ENCODE assay signal across 30 cellular contexts in the genomic region with DNA sequence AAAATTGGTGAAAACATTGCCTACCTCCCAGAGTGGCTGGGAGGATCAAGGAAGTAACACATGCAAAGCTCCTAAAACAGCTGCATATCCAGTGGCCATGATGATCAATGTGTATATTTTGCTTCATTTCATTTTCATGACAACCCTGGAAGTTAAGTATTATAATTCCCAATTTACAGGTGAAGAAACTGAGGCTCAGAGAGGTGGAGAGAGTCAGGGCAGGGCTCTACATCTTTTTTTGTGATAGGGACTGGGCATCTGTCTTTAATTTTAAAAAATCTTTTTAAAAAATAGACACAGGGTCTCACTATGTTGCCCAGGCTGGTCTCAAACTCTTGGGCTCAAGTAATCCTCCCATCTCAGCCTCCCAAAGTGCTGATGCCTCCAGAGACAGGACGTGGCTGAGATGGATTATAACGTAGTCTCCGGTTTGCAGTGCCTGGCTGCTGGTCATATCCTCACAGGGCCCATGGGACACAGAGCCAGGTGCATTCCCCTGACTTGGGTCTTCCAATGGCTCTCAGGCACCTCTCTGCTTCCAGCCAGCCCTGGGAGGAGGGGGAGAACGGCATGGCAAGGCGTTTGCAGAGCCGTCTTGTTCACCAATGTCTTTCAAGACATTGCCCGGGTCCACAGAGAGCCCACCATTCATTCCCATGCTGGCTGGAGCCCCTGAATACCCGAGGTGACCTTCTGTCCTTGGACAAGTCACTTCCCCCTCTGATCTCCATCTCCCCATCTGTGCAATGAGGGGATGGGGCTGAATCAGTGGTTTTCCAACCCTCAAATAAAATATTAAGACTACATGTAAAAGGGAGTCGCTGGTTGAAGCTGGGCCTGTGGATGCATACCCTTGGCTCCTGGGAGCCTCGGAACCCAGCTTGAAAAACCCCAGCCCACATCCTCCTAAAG. TPM values are rescaled to one million over a fixed set of nuclear protein-coding genes. Genes with fewer than 3 reads are reported as not detected.
"Had no signal": no experiment of that assay in that cellular context is flagged by ENCODE, and none has a peak within 500 bp of the region (broad histone marks: within the 10 kb centered on the region; RNA-seq: fewer than 3 reads in every experiment).

No MANE protein-coding gene starts in this region.

- H3K36me3 ChIP-seq: brain microvascular endothelial cell, esophagus muscularis mucosa, heart right ventricle, neural progenitor cell had no signal

- FAIRE-seq: astrocyte had no signal

- H3K9ac ChIP-seq: neural progenitor cell had no signal

- H3K27ac Mint-ChIP-seq: activated CD4-positive, alpha-beta T cell treated with anti-CD3 and anti-CD28 coated beads, Interleukin-2, amount 10 ng/mL, durations not matched to agents 7 days and 5 days; activated CD8-positive, alpha-beta T cell treated with anti-CD3 and anti-CD28 coated beads for 36 hours; activated T-helper 17 cell treated with anti-CD3 and anti-CD28 coated beads, Interleukin-2, amount 50 U/mL, for 72 hours; neural progenitor cell; T-helper 17 cell had no signal

- H3K9me3 ChIP-seq: esophagus muscularis mucosa, heart right ventricle, testis had no signal

- H3K27me3 ChIP-seq: brain microvascular endothelial cell, neural progenitor cell, testis had no signal

- H3K4me3 Mint-ChIP-seq: activated CD4-positive, alpha-beta T cell treated with anti-CD3 and anti-CD28 coated beads, Interleukin-2, amount 10 ng/mL, durations not matched to agents 7 days and 5 days; activated CD8-positive, alpha-beta T cell treated with anti-CD3 and anti-CD28 coated beads for 36 hours; activated T-cell treated with anti-CD3 and anti-CD28 coated beads, Interleukin-2, amount 50 U/mL, for 4 hours; activated T-helper 17 cell treated with anti-CD3 and anti-CD28 coated beads, Interleukin-2, amount 50 U/mL, for 72 hours; naive thymus-derived CD8-positive, alpha-beta T cell; neural progenitor cell; T-helper 17 cell had no signal

- H3K36me3 Mint-ChIP-seq: naive thymus-derived CD8-positive, alpha-beta T cell; neural progenitor cell had no signal

- ATAC-seq: activated CD8-positive, alpha-beta T cell treated with anti-CD3 and anti-CD28 coated beads for 36 hours; activated T-cell treated with anti-CD3 and anti-CD28 coated beads, Interleukin-2, amount 50 U/mL, for 4 hours; activated T-helper 17 cell treated with anti-CD3 and anti-CD28 coated beads, Interleukin-2, amount 50 U/mL, for 72 hours; naive thymus-derived CD8-positive, alpha-beta T cell; T-helper 17 cell had no signal

- H3K4me3 ChIP-seq: esophagus muscularis mucosa, heart right ventricle, neural progenitor cell, testis had no signal

- H3K9me3 Mint-ChIP-seq: activated CD4-positive, alpha-beta T cell treated with anti-CD3 and anti-CD28 coated beads, Interleukin-2, amount 10 ng/mL, durations not matched to agents 7 days and 5 days; activated CD8-positive, alpha-beta T cell treated with anti-CD3 and anti-CD28 coated beads for 36 hours; activated T-cell treated with anti-CD3 and anti-CD28 coated beads, Interleukin-2, amount 50 U/mL, for 4 hours; activated T-helper 17 cell treated with anti-CD3 and anti-CD28 coated beads, Interleukin-2, amount 50 U/mL, for 72 hours; naive thymus-derived CD8-positive, alpha-beta T cell; neural progenitor cell had no signal

- DNase-seq: activated CD4-positive, alpha-beta T cell treated with anti-CD3 and anti-CD28 coated beads for 1 hour; activated CD4-positive, alpha-beta T cell treated with anti-CD3 and anti-CD28 coated beads, Interleukin-2, amount 10 ng/mL, durations not matched to agents 7 days and 5 days; activated CD8-positive, alpha-beta T cell treated with anti-CD3 and anti-CD28 coated beads for 36 hours; activated gamma-delta T cell treated with Interleukin-2 at 50 U/mL for 16 hours; activated naive CD4-positive, alpha-beta T cell treated with anti-CD3 and anti-CD28 coated beads, Interleukin-2, amount 50 U/mL, for 16 hours; activated T-cell treated with anti-CD3 and anti-CD28 coated beads, Interleukin-2, amount 50 U/mL, for 4 hours; amniotic stem cell; brain microvascular endothelial cell; foreskin melanocyte; heart right ventricle; islet precursor cell; left cardiac atrium; midbrain; naive thymus-derived CD8-positive, alpha-beta T cell; occipital lobe; stimulated activated CD4-positive, alpha-beta T cell treated with anti-CD3 and anti-CD28 coated beads, Interleukin-2, amount 100 ng/mL, for 48 hours; stimulated activated naive CD4-positive, alpha-beta T cell treated with Interleukin-2 at 50 U/mL for 16 hours; T-helper 17 cell; T1000; trophoblast cell had no signal

- H3K4me1 Mint-ChIP-seq: activated T-helper 17 cell treated with anti-CD3 and anti-CD28 coated beads, Interleukin-2, amount 50 U/mL, for 72 hours had no signal

- H3K27ac ChIP-seq: brain microvascular endothelial cell, esophagus muscularis mucosa, heart right ventricle, neural progenitor cell had no signal

RNA-seq across cellular contexts. Expression of gene HNF4A, which starts 38.4 kb away (rescaled TPM):
- total RNA-seq: activated CD4-positive, alpha-beta T cell treated with anti-CD3 and anti-CD28 coated beads, Interleukin-2, amount 10 ng/mL, durations not matched to agents 7 days and 5 days; activated CD8-positive, alpha-beta T cell treated with anti-CD3 and anti-CD28 coated beads for 36 hours; activated T-helper 17 cell treated with anti-CD3 and anti-CD28 coated beads, Interleukin-2, amount 50 U/mL, for 72 hours; astrocyte; cardiac septum; glomerular endothelial cell; heart right ventricle; left cardiac atrium; lower leg skin; naive thymus-derived CD8-positive, alpha-beta T cell; occipital lobe; T-helper 17 cell had no signal
- polyA plus RNA-seq: naive thymus-derived CD8-positive, alpha-beta T cell had no signal

RNA-seq across cellular contexts. Expression of gene R3HDML, which starts 57.0 kb away (rescaled TPM):
- total RNA-seq: activated CD4-positive, alpha-beta T cell treated with anti-CD3 and anti-CD28 coated beads, Interleukin-2, amount 10 ng/mL, durations not matched to agents 7 days and 5 days; activated CD8-positive, alpha-beta T cell treated with anti-CD3 and anti-CD28 coated beads for 36 hours; activated T-cell treated with anti-CD3 and anti-CD28 coated beads, Interleukin-2, amount 50 U/mL, for 4 hours; activated T-helper 17 cell treated with anti-CD3 and anti-CD28 coated beads, Interleukin-2, amount 50 U/mL, for 72 hours; cardiac septum; cerebellum; esophagus muscularis mucosa; glomerular endothelial cell; heart right ventricle; left cardiac atrium; lower leg skin; naive thymus-derived CD8-positive, alpha-beta T cell; occipital lobe; right cardiac atrium; T-helper 17 cell had no signal
- polyA plus RNA-seq: heart right ventricle; naive thymus-derived CD8-positive, alpha-beta T cell; right cardiac atrium had no signal
